Comparison of ENCODE assay signal across 9 cellular contexts in genomic region chr14:96762650-96763049, GRCh38. TPM values are rescaled to one million over a fixed set of nuclear protein-coding genes. Genes with fewer than 3 reads are reported as not detected.
A peak's percentile ranks its signal among the peaks of the same experiment; 100 is the strongest.
DNase-seq lines count a peak whose midpoint lies in the region; ATAC-seq, FAIRE-seq and TF ChIP-seq lines count a peak whose summit lies in the region.
"Had no signal": no experiment of that assay in that cellular context is flagged by ENCODE, and none has a peak within 500 bp of the region (broad histone marks: within the 10 kb centered on the region; RNA-seq: fewer than 3 reads in every experiment).

No MANE protein-coding gene starts in this region.

- no peaks in the 10 kb centered on the region for H3K27me3 ChIP-seq in H9 (ENCODE audit: insufficient read depth, low read length)
- peaks cover 5% of the 10 kb centered on the region; the same call in 1 of the 2 replicates for H3K27me3 ChIP-seq in PC-9 (ENCODE audit: insufficient read depth, low read depth)

- no peak for TF ChIP-seq POLR2A in A549 (IDR thresholded peaks at IDR 0.05; ENCODE audit: low read length)

- peak overlapping the region; percentile 29 for H3K4me3 ChIP-seq in A549
- H3K4me3 ChIP-seq in PC-9, result peak overlapping the region; percentile 11; the same call in 1 of the 2 replicates
- H3K4me3 ChIP-seq in mucosa of descending colon, result no peak overlapping the region

- H4K20me1 ChIP-seq in H9 (ENCODE audit: control insufficient read depth, insufficient read depth, insufficient read length) (no peaks in the 10 kb centered on the region), PC-9 (ENCODE audit: insufficient read depth) (no peaks in the 10 kb centered on the region)

- no peak for TF ChIP-seq RAD21 in A549 (conservative IDR thresholded peaks at IDR 0.05 in 1 of 2, IDR thresholded peaks at IDR 0.05 in 1 of 2)
- TF ChIP-seq RAD21 in Ishikawa (IDR thresholded peaks at IDR 0.05; ENCODE audit: low read depth), result no peak

- peaks cover 16% of the 10 kb centered on the region for H3K27me3 Mint-ChIP-seq in H9 (ENCODE audit: low read depth)
- peaks cover 24% of the 10 kb centered on the region for H3K27me3 Mint-ChIP-seq in chondrocyte (ENCODE audit: low read depth)

- H3K9me3 ChIP-seq in A549 (no peaks in the 10 kb centered on the region), H9 (ENCODE audit: control insufficient read depth, low read depth, low read length) (no peaks in the 10 kb centered on the region), PC-9 (ENCODE audit: insufficient read depth, low read depth) (no peaks in the 10 kb centered on the region), mucosa of descending colon (no peaks in the 10 kb centered on the region)

- no peak overlapping the region for H4K8ac ChIP-seq in H9 (replicated peaks; ENCODE audit: insufficient read length, low read depth, low read length)

- no peak overlapping the region for H3K18ac ChIP-seq in H9 (ENCODE audit: insufficient read length, low read depth, low read length)

- no peaks in the 10 kb centered on the region for H3K9me2 ChIP-seq in PC-9 (ENCODE audit: insufficient read depth)

- H3K79me1 ChIP-seq in H9 (ENCODE audit: insufficient read depth, low read depth, low read length, poor library complexity, severe bottlenecking), result no peaks in the 10 kb centered on the region

- H3K4me1 ChIP-seq in A549 (no peaks in the 10 kb centered on the region), H9 (ENCODE audit: insufficient read depth, low read length) (no peaks in the 10 kb centered on the region), PC-9 (replicated peaks; ENCODE audit: insufficient read depth) (no peaks in the 10 kb centered on the region), mucosa of descending colon (ENCODE audit: low read depth) (no peaks in the 10 kb centered on the region)
- H3K4me1 ChIP-seq: parathyroid adenoma had no signal

- no peak overlapping the region for H2BK20ac ChIP-seq in H9 (ENCODE audit: low read depth, low read length, poor library complexity, severe bottlenecking)

- H3K79me2 ChIP-seq in H9 (ENCODE audit: insufficient read depth, low read length) (no peaks in the 10 kb centered on the region), PC-9 (ENCODE audit: low read depth) (no peaks in the 10 kb centered on the region)
- H3K79me2 ChIP-seq: parathyroid adenoma had no signal

- H2AFZ ChIP-seq in H9 (ENCODE audit: low read length), result peak overlapping the region; percentile 100
- peak overlapping the region; percentile 68; the same call in 1 of the 2 replicates for H2AFZ ChIP-seq in PC-9
- H2AFZ ChIP-seq: parathyroid adenoma had no signal

- H3K4me1 Mint-ChIP-seq in H9 (peaks cover 0 to 4% of the 10 kb centered on the region in 2 experiments; a peak in 2 of 4 replicates), chondrocyte (ENCODE audit: low read depth) (no peaks in the 10 kb centered on the region)

- H2BK120ac ChIP-seq in H9 (ENCODE audit: low read depth, low read length, poor library complexity, severe bottlenecking), result no peak overlapping the region

- peak; percentile 76 to 80 for DNase-seq in A549 (ENCODE audit: low read depth in 1 of 2, low spot score in 1 of 2)
- peak; percentile 23 for DNase-seq in GDM1 (lab: John Stamatoyannopoulos, UW)
- DNase-seq in H9, result peak; percentile 57
- DNase-seq in PC-9, result peak in 1 of 2 experiments; percentile 44
- DNase-seq in chondrocyte (ENCODE audit: low spot score), result no peak
- DNase-seq in mucosa of descending colon, result peak in 1 of 3 donors; percentile 29
- no peak for DNase-seq in sciatic nerve (ENCODE audit: low spot score)

- TF ChIP-seq EP300 in A549 (IDR thresholded peaks at IDR 0.05), result no peak
- TF ChIP-seq EP300 in Ishikawa (IDR thresholded peaks at IDR 0.05; ENCODE audit: borderline replicate concordance), result no peak

- H3K23me2 ChIP-seq in H9 (ENCODE audit: insufficient read length, low read depth, low read length, poor library complexity, severe bottlenecking), result no peaks in the 10 kb centered on the region

- TF ChIP-seq CTCF in A549 (IDR thresholded peaks at IDR 0.05) (no peak), H9 (conservative IDR thresholded peaks at IDR 0.05) (no peak), PC-9 (conservative IDR thresholded peaks at IDR 0.05) (no peak), chondrocyte (IDR thresholded peaks at IDR 0.05) (no peak), mucosa of descending colon (IDR thresholded peaks at IDR 0.05) (no peak)

- no peak overlapping the region for H3K4ac ChIP-seq in H9 (ENCODE audit: low read depth, low read length)

- H2BK12ac ChIP-seq in H9 (ENCODE audit: insufficient read length, low read depth, low read length), result no peak overlapping the region

- H3K4me3 Mint-ChIP-seq in H9 (peak overlapping the region; percentile 62 to 74), chondrocyte (ENCODE audit: unreplicated experiment) (peak overlapping the region; percentile 35)

- H3K27ac Mint-ChIP-seq in H9 (no peak overlapping the region), chondrocyte (ENCODE audit: unreplicated experiment) (no peak overlapping the region)

- no peak overlapping the region for H4K91ac ChIP-seq in H9 (ENCODE audit: insufficient read length, low read depth, low read length)

- H3K14ac ChIP-seq in H9 (ENCODE audit: insufficient read depth, low read length), result no peak overlapping the region

- CTCF ChIA-PET in A549 (lab: Yijun Ruan, JAX) (interaction anchor here (0.5 to 1.2 kb wide), 3 partner anchors 9 to 1235 kb away, joined by 3 read pairs; no protein-coding TSS in a partner anchor), PC-9 (lab: Charles Lee) (no interaction called here)

- H4K5ac ChIP-seq in H9 (ENCODE audit: insufficient read length, low read depth, low read length), result no peak overlapping the region

- H3K4me2 ChIP-seq in A549 (peak overlapping the region; percentile 76), H9 (ENCODE audit: insufficient read depth, insufficient read length, low read length) (peak overlapping the region; percentile 73), PC-9 (peak overlapping the region; percentile 65)

- H3K9me3 Mint-ChIP-seq in H9 (no peaks in the 10 kb centered on the region; a peak in 1 of 5 replicates), chondrocyte (ENCODE audit: low read depth) (no peaks in the 10 kb centered on the region)

- no peaks in the 10 kb centered on the region for H3F3A ChIP-seq in PC-9 (ENCODE audit: insufficient read depth, low read depth)

- H2BK5ac ChIP-seq in H9 (ENCODE audit: insufficient read length, low read length), result no peak overlapping the region

- no peak overlapping the region for H3K9ac ChIP-seq in H9 (ENCODE audit: extremely low read depth, insufficient read length, low read length)
- H3K9ac ChIP-seq: parathyroid adenoma had no signal

- no peak overlapping the region for H3K23ac ChIP-seq in H9 (ENCODE audit: insufficient read length, low read depth, low read length)

- 0% methylated on average over 3 of the region's 3 CpGs for WGBS in A549 (ENCODE audit: missing lambda C conversion rate)
- no CpG with 5 or more reads among the region's 3 CpGs for WGBS in H9 (ENCODE audit: extremely low coverage, insufficient read length, low lambda C conversion rate)

- H3K36me3 ChIP-seq in PC-9 (ENCODE audit: low read depth) (no peaks in the 10 kb centered on the region), mucosa of descending colon (ENCODE audit: low read depth) (no peaks in the 10 kb centered on the region)

- no peak overlapping the region for H3K56ac ChIP-seq in H9 (ENCODE audit: insufficient read length, low read depth, low read length)

- H2AK5ac ChIP-seq in H9 (ENCODE audit: insufficient read length, low read length), result no peak overlapping the region

- H3T11ph ChIP-seq in H9 (ENCODE audit: low read length), result no peak overlapping the region

- H2BK15ac ChIP-seq in H9 (ENCODE audit: low read depth, low read length), result no peak overlapping the region

- peak; percentile 76 for FAIRE-seq in A549 (lab: Jason Lieb, UNC)

- H3K27ac ChIP-seq in A549 (no peak overlapping the region; a peak in 1 of 6 replicates), H9 (ENCODE audit: insufficient read length, low read depth, low read length) (no peak overlapping the region), PC-9 (no peak overlapping the region)
- H3K27ac ChIP-seq: parathyroid adenoma had no signal

- POLR2A ChIA-PET in A549 (lab: Yijun Ruan, JAX) (interaction anchor here (1.8 kb wide), 1 partner anchor 34 kb away, joined by 5 read pairs; the partner anchor contains the start of gene VRK1), PC-9 (lab: Charles Lee; ENCODE audit: unreplicated experiment) (no interaction called here)

- H3K36me3 Mint-ChIP-seq in H9 (ENCODE audit: insufficient read depth in 1 of 3, low read depth in 3 of 3) (no peaks in the 10 kb centered on the region), chondrocyte (ENCODE audit: low read depth) (no peaks in the 10 kb centered on the region)

- no TSS peak for BruUV-seq in PC-9 (replicated peaks; lab: Mats Ljungman, UMichigan)

- intact Hi-C loops in PC-9 (cut with micrococcal nuclease; ENCODE audit: unreplicated experiment) (no loop called here), mucosa of descending colon (cut with DNase I, micrococcal nuclease) (no loop called here), sciatic nerve (cut with DNase I) (no loop called here)

- ATAC-seq in A549, result peak; percentile 96 to 100
- peak; percentile 78 for ATAC-seq in mucosa of descending colon
- no peak for ATAC-seq in sciatic nerve

TF ChIP-seq in A549, 52 proteins besides CTCF, POLR2A, EP300 and RAD21 (continues in another document):
- TF ChIP-seq JUN (IDR thresholded peaks at IDR 0.05) (no peak), CBX8 (IDR thresholded peaks at IDR 0.05) (no peak), CEBPB (IDR thresholded peaks at IDR 0.05) (no peak)

TF ChIP-seq in Ishikawa, 13 proteins besides CTCF, POLR2A, EP300 and RAD21 (continues in another document):
- peak; percentile 95 for TF ChIP-seq USF1 (IDR thresholded peaks at IDR 0.05)

RNA-seq across cellular contexts. Expression of gene VRK1, which starts 34.5 kb away (rescaled TPM):
- 20.3 and 34.2 TPM in 2 replicates for polyA plus RNA-seq in A549 (2011; rRNA removed)
- 12.1 and 17.6 TPM in 2 replicates for polyA plus RNA-seq in A549 (2012; cell fraction: cytosol; rRNA removed)
- 6.6 and 11.5 TPM in 2 replicates for polyA plus RNA-seq in A549 (2012; cell fraction: nucleus; rRNA removed)
- 32.2 to 36.8 TPM (median 33.7 TPM) in 3 replicates for polyA plus RNA-seq in A549 (2017; fragmentation: RNase III; extraction: RNeasy Plus Mini Kit Qiagen cat#74134 plus additional on column Dnase treatment)
- polyA minus RNA-seq in A549 (2011; rRNA and poly(A)+ RNA removed), result 15.4 and 17.5 TPM in 2 replicates
- total RNA-seq in H9 (2021), result 55.7 and 61.3 TPM in 2 replicates
- 6.8 and 11.2 TPM in 2 replicates for total RNA-seq in PC-9 (2021)
- total RNA-seq in chondrocyte, result 6.9 to 10.9 TPM (median 9.3 TPM) in 3 replicates
- 10 to 100 TPM; 15.3 to 19.8 (median 19.4) TPM for total RNA-seq in mucosa of descending colon
- total RNA-seq in sciatic nerve, result 14.5 TPM

Comparison
In these comparisons a context has a peak if more than half of its experiments do, and no peak if none do; other contexts are left out.
1. DNase-seq: peak in A549 (2 of 2), GDM1 (single experiment) and H9 (single experiment); none in chondrocyte (single experiment) and sciatic nerve (single experiment).
2. Peak in every context shown above with its lines, with median percentiles within 50 percentile points of each other: H3K4me2 ChIP-seq.